In the genomic region with DNA sequence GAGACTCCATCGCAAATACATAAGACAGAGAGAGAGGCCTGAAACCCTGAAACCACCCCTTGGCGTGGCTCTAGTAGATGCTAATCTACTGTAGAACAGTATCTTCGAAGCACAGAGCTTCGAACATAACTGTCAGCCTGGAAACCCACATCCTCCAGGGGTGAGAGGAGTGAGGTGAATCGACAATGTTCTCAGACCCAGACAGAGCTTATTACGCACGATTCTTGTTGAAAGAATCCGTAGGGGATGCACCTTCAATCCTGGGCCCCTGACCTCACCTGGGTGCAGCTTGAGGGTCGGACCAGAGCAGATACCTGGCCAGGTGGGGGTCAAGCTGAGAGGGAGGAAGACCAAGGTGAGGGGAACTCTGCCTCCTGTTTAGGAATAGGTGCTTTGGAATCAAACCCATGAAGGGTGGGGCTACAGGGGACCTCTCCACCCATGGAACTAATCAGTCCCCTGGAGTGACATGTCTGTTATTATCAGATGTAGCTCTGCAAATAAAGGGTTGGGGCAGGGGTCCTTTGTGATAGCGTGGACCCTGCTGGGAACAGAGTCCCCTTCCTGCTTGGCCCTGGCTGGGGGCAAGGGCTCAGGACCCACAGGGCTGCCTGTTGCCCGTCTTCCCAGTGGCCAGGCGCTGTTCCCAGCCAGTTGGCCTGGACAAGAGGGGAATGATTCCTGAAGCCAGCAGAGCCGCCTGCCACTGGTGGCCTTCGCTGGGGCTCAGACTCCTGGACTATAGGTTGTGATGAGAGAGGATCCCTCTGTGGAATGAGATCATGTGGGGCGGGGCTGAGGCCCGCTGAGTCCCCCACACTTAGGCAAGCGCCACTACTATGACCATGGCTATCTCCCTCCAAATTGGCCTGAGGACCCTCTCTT, we compare ENCODE assay signal across 11 cellular contexts. TPM values are rescaled to one million over a fixed set of nuclear protein-coding genes. Genes with fewer than 3 reads are reported as not detected.
DNase-seq lines count a peak whose midpoint lies in the region; ATAC-seq and TF ChIP-seq lines count a peak whose summit lies in the region.
"Had no signal": no experiment of that assay in that cellular context is flagged by ENCODE, and none has a peak within 500 bp of the region (broad histone marks: within the 10 kb centered on the region; RNA-seq: fewer than 3 reads in every experiment).

No MANE protein-coding gene starts in this region.

- H3K27ac Mint-ChIP-seq in T-helper 1 cell treated with Interleukin-12 subunit alpha and Interleukin-12 subunit beta and Interleukin-4 antibody, amounts not matched to agents 30 μg/mL and 1 μg/mL, for 36 hours, result peak overlapping the region; percentile 97
- peak overlapping the region; percentile 76 for H3K27ac Mint-ChIP-seq in activated CD8-positive, alpha-beta T cell treated with anti-CD3 and anti-CD28 coated beads for 36 hours
- H3K27ac Mint-ChIP-seq in central memory CD8-positive, alpha-beta T cell (ENCODE audit: low read depth), result peak overlapping the region; percentile 100

- intact Hi-C loops in activated CD8-positive, alpha-beta T cell treated with anti-CD3 and anti-CD28 coated beads for 36 hours (cut with micrococcal nuclease), result no loop called here

- peak; percentile 98 for ATAC-seq in activated CD8-positive, alpha-beta T cell treated with anti-CD3 and anti-CD28 coated beads for 36 hours
- ATAC-seq in central memory CD8-positive, alpha-beta T cell (replicated peaks; ENCODE audit: extremely low read depth, poor library complexity, severe bottlenecking), result peak; percentile 100
- ATAC-seq in GM18909 (IDR thresholded peaks at IDR 0.05; ENCODE audit: poor library complexity, unreplicated experiment), result no peak
- ATAC-seq: HepG2 had no signal

- no peaks in the 10 kb centered on the region for H3K9me3 ChIP-seq in WERI-Rb-1 (ENCODE audit: severe bottlenecking)
- H3K9me3 ChIP-seq: vagina had no signal

- H3K4me3 Mint-ChIP-seq in T-helper 1 cell treated with Interleukin-12 subunit alpha and Interleukin-12 subunit beta and Interleukin-4 antibody, amounts not matched to agents 30 μg/mL and 1 μg/mL, for 36 hours, result peak overlapping the region; percentile 72
- H3K4me3 Mint-ChIP-seq in activated CD8-positive, alpha-beta T cell treated with anti-CD3 and anti-CD28 coated beads for 36 hours, result no peak overlapping the region
- peak overlapping the region; percentile 69 for H3K4me3 Mint-ChIP-seq in central memory CD8-positive, alpha-beta T cell
- H3K4me3 Mint-ChIP-seq: natural killer cell had no signal

- H3K27me3 Mint-ChIP-seq in T-helper 1 cell treated with Interleukin-12 subunit alpha and Interleukin-12 subunit beta and Interleukin-4 antibody, amounts not matched to agents 30 μg/mL and 1 μg/mL, for 36 hours (ENCODE audit: low read depth), result no peaks in the 10 kb centered on the region
- no peaks in the 10 kb centered on the region for H3K27me3 Mint-ChIP-seq in activated CD8-positive, alpha-beta T cell treated with anti-CD3 and anti-CD28 coated beads for 36 hours
- no peaks in the 10 kb centered on the region for H3K27me3 Mint-ChIP-seq in central memory CD8-positive, alpha-beta T cell

- no peaks in the 10 kb centered on the region for H3K27me3 ChIP-seq in WERI-Rb-1 (ENCODE audit: insufficient read depth, low read depth, severe bottlenecking)
- H3K27me3 ChIP-seq: vagina had no signal

- CTCF ChIA-PET in activated CD8-positive, alpha-beta T cell treated with anti-CD3 and anti-CD28 coated beads for 36 hours (lab: Charles Lee), result interaction anchor here (0.6 to 1.5 kb wide), 9 partner anchors 16 to 317 kb away, joined by 3 to 5 read pairs (median 3); partner anchors contain the start of gene SARDH

- POLR2A ChIA-PET in activated CD8-positive, alpha-beta T cell treated with anti-CD3 and anti-CD28 coated beads for 36 hours (lab: Charles Lee), result interaction anchor here (0.7 to 1.4 kb wide), 5 partner anchors 14 to 38 kb away, joined by 3 to 6 read pairs (median 4); no protein-coding TSS in a partner anchor

- DNase-seq in activated CD8-positive, alpha-beta T cell treated with anti-CD3 and anti-CD28 coated beads for 36 hours, result peak; percentile 82
- DNase-seq in central memory CD8-positive, alpha-beta T cell (ENCODE audit: low spot score in 2 of 2), result peak; percentile 30 to 77
- DNase-seq in stimulated activated CD4-positive, alpha-beta T cell treated with anti-CD3 and anti-CD28 coated beads, Interleukin-4, amount 100 ng/mL, for 48 hours (ENCODE audit: low read depth in 2 of 2), result peak; percentile 24
- DNase-seq in WERI-Rb-1 (no peak), EL (no peak), C1 segment of cervical spinal cord (lab: John Stamatoyannopoulos, UW) (no peak)
- DNase-seq: natural killer cell had no signal

- no peak for TF ChIP-seq CTCF in activated CD8-positive, alpha-beta T cell treated with anti-CD3 and anti-CD28 coated beads for 36 hours (IDR thresholded peaks at IDR 0.05)
- no peak for TF ChIP-seq CTCF in WERI-Rb-1 (IDR thresholded peaks at IDR 0.05; ENCODE audit: low read depth, low read length)

- H3K4me1 Mint-ChIP-seq in T-helper 1 cell treated with Interleukin-12 subunit alpha and Interleukin-12 subunit beta and Interleukin-4 antibody, amounts not matched to agents 30 μg/mL and 1 μg/mL, for 36 hours (ENCODE audit: low read depth), result peaks cover 34% of the 10 kb centered on the region
- peaks cover 32% of the 10 kb centered on the region for H3K4me1 Mint-ChIP-seq in activated CD8-positive, alpha-beta T cell treated with anti-CD3 and anti-CD28 coated beads for 36 hours (ENCODE audit: low read depth)
- H3K4me1 Mint-ChIP-seq in central memory CD8-positive, alpha-beta T cell, result peaks cover 36% of the 10 kb centered on the region

- H3K27ac ChIP-seq in WERI-Rb-1, result no peak overlapping the region
- H3K27ac ChIP-seq: vagina had no signal

- H3K36me3 ChIP-seq in WERI-Rb-1, result peaks cover 89% of the 10 kb centered on the region
- H3K36me3 ChIP-seq: vagina had no signal

- H3K9me3 Mint-ChIP-seq in T-helper 1 cell treated with Interleukin-12 subunit alpha and Interleukin-12 subunit beta and Interleukin-4 antibody, amounts not matched to agents 30 μg/mL and 1 μg/mL, for 36 hours, result no peaks in the 10 kb centered on the region
- H3K9me3 Mint-ChIP-seq in activated CD8-positive, alpha-beta T cell treated with anti-CD3 and anti-CD28 coated beads for 36 hours, result no peaks in the 10 kb centered on the region
- H3K9me3 Mint-ChIP-seq in central memory CD8-positive, alpha-beta T cell, result no peaks in the 10 kb centered on the region
- H3K9me3 Mint-ChIP-seq: natural killer cell had no signal

- no peak overlapping the region for H3K4me3 ChIP-seq in WERI-Rb-1 (ENCODE audit: low read depth, low read length)
- H3K4me3 ChIP-seq: vagina had no signal

- no peaks in the 10 kb centered on the region for H3K36me3 Mint-ChIP-seq in T-helper 1 cell treated with Interleukin-12 subunit alpha and Interleukin-12 subunit beta and Interleukin-4 antibody, amounts not matched to agents 30 μg/mL and 1 μg/mL, for 36 hours (ENCODE audit: low read depth)
- peaks cover 4% of the 10 kb centered on the region for H3K36me3 Mint-ChIP-seq in activated CD8-positive, alpha-beta T cell treated with anti-CD3 and anti-CD28 coated beads for 36 hours (ENCODE audit: low read depth)
- peaks cover 14% of the 10 kb centered on the region for H3K36me3 Mint-ChIP-seq in central memory CD8-positive, alpha-beta T cell (ENCODE audit: insufficient read depth)
- H3K36me3 Mint-ChIP-seq: natural killer cell had no signal

RNA-seq across cellular contexts. Expression of gene DBH, which starts 41.2 kb away (rescaled TPM):
- not detected for total RNA-seq in activated CD8-positive, alpha-beta T cell treated with anti-CD3 and anti-CD28 coated beads for 36 hours
- total RNA-seq: HepG2, natural killer cell had no signal

Comparison
In these comparisons a context has a peak if more than half of its experiments do, and no peak if none do; other contexts are left out.
1. DNase-seq: peak in activated CD8-positive, alpha-beta T cell treated with anti-CD3 and anti-CD28 coated beads for 36 hours (single experiment), central memory CD8-positive, alpha-beta T cell (2 of 2) and stimulated activated CD4-positive, alpha-beta T cell treated with anti-CD3 and anti-CD28 coated beads, Interleukin-4, amount 100 ng/mL, for 48 hours (2 of 2); none in WERI-Rb-1 (single experiment), EL (single experiment) and C1 segment of cervical spinal cord (0 of 14).
2. Peak in every context shown above with its lines, with median percentiles within 50 percentile points of each other: H3K27ac Mint-ChIP-seq.